Comparison of ENCODE assay signal across 10 cellular contexts in the genomic region with DNA sequence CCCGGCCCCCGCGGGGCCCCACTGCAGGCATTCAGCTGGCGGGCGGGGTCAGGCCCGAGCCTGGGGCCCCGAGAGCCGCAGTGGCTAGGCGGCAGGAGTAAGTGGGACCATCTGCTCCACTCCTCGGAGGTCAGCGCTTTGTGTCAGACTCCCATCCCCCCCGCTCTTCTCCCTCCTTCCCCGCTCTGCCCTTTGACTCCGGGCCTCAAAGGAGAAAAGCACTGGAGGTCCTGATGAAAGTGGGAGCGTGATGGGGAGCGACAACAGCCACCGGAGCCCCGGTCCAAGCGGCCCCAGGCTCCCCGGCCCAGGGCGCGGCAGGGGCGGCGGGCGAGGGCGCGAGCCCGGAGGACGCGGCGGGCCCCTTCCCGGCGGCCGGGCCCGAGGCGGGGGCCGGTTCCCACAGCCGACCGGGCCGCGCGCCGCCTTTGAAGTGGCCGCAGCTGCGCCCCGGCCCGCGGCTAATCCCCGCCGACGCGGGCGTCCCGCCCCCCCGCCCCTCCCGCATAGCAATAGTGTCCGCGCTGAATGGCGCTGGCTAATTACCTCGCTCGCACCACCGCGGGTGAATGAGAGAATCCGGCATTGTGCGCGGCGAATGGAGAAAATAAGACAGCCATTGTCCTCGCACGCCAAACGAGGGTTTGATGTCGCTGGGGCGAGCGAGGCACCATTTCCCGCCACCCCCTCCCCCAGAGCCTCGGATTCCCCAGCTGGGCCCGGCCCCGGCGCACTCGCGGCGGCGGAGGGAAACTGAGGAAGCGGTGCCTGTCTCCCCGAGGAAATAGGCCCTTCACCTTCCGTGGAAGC. TPM values are rescaled to one million over a fixed set of nuclear protein-coding genes. Genes with fewer than 3 reads are reported as not detected.
DNase-seq lines count a peak whose midpoint lies in the region; ATAC-seq lines count a peak whose summit lies in the region.
"Had no signal": no experiment of that assay in that cellular context is flagged by ENCODE, and none has a peak within 500 bp of the region (broad histone marks: within the 10 kb centered on the region; RNA-seq: fewer than 3 reads in every experiment).

No MANE protein-coding gene starts in this region.

- H3K9me3 Mint-ChIP-seq in activated naive CD8-positive, alpha-beta T cell treated with anti-CD3 and anti-CD28 coated beads for 36 hours = peaks cover 11% of the 10 kb centered on the region

- peak; percentile 49 for DNase-seq in G401 (ENCODE audit: low spot score)
- DNase-seq in activated naive CD8-positive, alpha-beta T cell treated with anti-CD3 and anti-CD28 coated beads for 36 hours = no peak
- DNase-seq in hippocampal formation (lab: John Stamatoyannopoulos, UW) = peak; percentile 70 to 86
- peak; percentile 75 for DNase-seq in putamen (ENCODE audit: low spot score)
- no peak for DNase-seq in T-helper 9 cell
- no peak for DNase-seq in foreskin melanocyte
- DNase-seq: T-helper 1 cell had no signal

- in situ Hi-C loops in G401 (cut with HindIII; ENCODE audit: low sequenced_read_pairs) = no loop called here

- peaks cover 2% of the 10 kb centered on the region for H3K4me1 Mint-ChIP-seq in activated naive CD8-positive, alpha-beta T cell treated with anti-CD3 and anti-CD28 coated beads for 36 hours

- H3K27ac Mint-ChIP-seq in activated naive CD8-positive, alpha-beta T cell treated with anti-CD3 and anti-CD28 coated beads for 36 hours = no peak overlapping the region

- ATAC-seq in GM19467 (IDR thresholded peaks at IDR 0.05; ENCODE audit: unreplicated experiment) = no peak
- ATAC-seq in HG02884 (IDR thresholded peaks at IDR 0.05; ENCODE audit: unreplicated experiment) = no peak

- H3K36me3 Mint-ChIP-seq in activated naive CD8-positive, alpha-beta T cell treated with anti-CD3 and anti-CD28 coated beads for 36 hours = no peaks in the 10 kb centered on the region

- H3K27me3 Mint-ChIP-seq in activated naive CD8-positive, alpha-beta T cell treated with anti-CD3 and anti-CD28 coated beads for 36 hours = peaks cover 54% of the 10 kb centered on the region

- H3K4me3 Mint-ChIP-seq in activated naive CD8-positive, alpha-beta T cell treated with anti-CD3 and anti-CD28 coated beads for 36 hours = peak overlapping the region; percentile 58

RNA-seq across cellular contexts. Expression of a gene that starts 22.4 kb away (rescaled TPM):
- 7.9 and 20.1 TPM in 2 replicates for total RNA-seq in G401 (2014; rRNA removed; shearing (Covaris generic))
- not detected for total RNA-seq in activated naive CD8-positive, alpha-beta T cell treated with anti-CD3 and anti-CD28 coated beads for 36 hours

RNA-seq across cellular contexts. Expression of a gene that starts 50.9 kb away (rescaled TPM):
- total RNA-seq in G401 (2014; rRNA removed; shearing (Covaris generic)) = not detected in 2 replicates
- 10 to 100 TPM in 1 of 2 experiments, not detected in 1; 11.6 TPM for total RNA-seq in activated naive CD8-positive, alpha-beta T cell treated with anti-CD3 and anti-CD28 coated beads for 36 hours
- total RNA-seq: liver had no signal

RNA-seq across cellular contexts. Expression of a gene that starts 59.5 kb away (rescaled TPM):
- not detected in 2 replicates for total RNA-seq in G401 (2014; rRNA removed; shearing (Covaris generic))
- not detected for total RNA-seq in activated naive CD8-positive, alpha-beta T cell treated with anti-CD3 and anti-CD28 coated beads for 36 hours
- total RNA-seq: liver had no signal

Comparison
In these comparisons a context has a peak if more than half of its experiments do, and no peak if none do; other contexts are left out.
1. DNase-seq: peak in G401 (single experiment), hippocampal formation (2 of 2) and putamen (single experiment); none in activated naive CD8-positive, alpha-beta T cell treated with anti-CD3 and anti-CD28 coated beads for 36 hours (single experiment), T-helper 9 cell (single experiment) and foreskin melanocyte (single experiment).